ENCODE assay signal across 21 cellular contexts in genomic region chr10:80405035-80405434, GRCh38. TPM values are rescaled to one million over a fixed set of nuclear protein-coding genes. Genes with fewer than 3 reads are reported as not detected.
DNase-seq lines count a peak whose midpoint lies in the region; ATAC-seq and TF ChIP-seq lines count a peak whose summit lies in the region.
"Had no signal": no experiment of that assay in that cellular context is flagged by ENCODE, and none has a peak within 500 bp of the region (broad histone marks: within the 10 kb centered on the region; RNA-seq: fewer than 3 reads in every experiment).

No MANE protein-coding gene starts in this region.

- H3K36me3 ChIP-seq in MG63 = no peaks in the 10 kb centered on the region
- H3K36me3 ChIP-seq: BLaER1, SJCRH30 had no signal

- peak overlapping the region; percentile 64 for H3K27ac ChIP-seq in angular gyrus (ENCODE audit: low read depth, low read length)
- H3K27ac ChIP-seq: BLaER1, HL-60, SJCRH30 had no signal

- peaks cover 8% of the 10 kb centered on the region for H3K9me3 Mint-ChIP-seq in glutamatergic neuron (ENCODE audit: unreplicated experiment)
- no peaks in the 10 kb centered on the region for H3K9me3 Mint-ChIP-seq in progenitor cell of endocrine pancreas (ENCODE audit: low read depth)
- H3K9me3 Mint-ChIP-seq in HFFc6 = no peaks in the 10 kb centered on the region; the same call in 1 of the 2 replicates
- H3K9me3 Mint-ChIP-seq: CD4-positive, alpha-beta T cell; H9 had no signal

- peak; percentile 42 for DNase-seq in M059J (ENCODE audit: low read depth)
- no peak for DNase-seq in glutamatergic neuron
- DNase-seq in progenitor cell of endocrine pancreas (ENCODE audit: low spot score, unreplicated experiment) = no peak
- no peak for DNase-seq in HFFc6
- no peak for DNase-seq in MG63
- no peak for DNase-seq in activated gamma-delta T cell treated with Interleukin-2 at 50 U/mL for 16 hours
- DNase-seq: ACHN; CD4-positive, alpha-beta T cell; COR-L47; DMS79; H9; NCI-H1436; NCI-H187 treated with DMSO at 0.1 percent for 48 hours; NCI-H226 had no signal

- TF ChIP-seq CTCF in glutamatergic neuron (IDR thresholded peaks at IDR 0.05; ENCODE audit: partially characterized antibody, unreplicated experiment) = no peak
- no peak for TF ChIP-seq CTCF in progenitor cell of endocrine pancreas (IDR thresholded peaks at IDR 0.05; ENCODE audit: unreplicated experiment)
- TF ChIP-seq CTCF in HFFc6 (IDR thresholded peaks at IDR 0.05) = no peak

- H3K27me3 Mint-ChIP-seq in glutamatergic neuron (ENCODE audit: unreplicated experiment) = peaks cover 1% of the 10 kb centered on the region
- H3K27me3 Mint-ChIP-seq in progenitor cell of endocrine pancreas = no peaks in the 10 kb centered on the region
- peaks cover 28% of the 10 kb centered on the region for H3K27me3 Mint-ChIP-seq in HFFc6 (ENCODE audit: insufficient read depth)
- H3K27me3 Mint-ChIP-seq: CD4-positive, alpha-beta T cell had no signal

- no peak for ATAC-seq in GM18870 (IDR thresholded peaks at IDR 0.05; ENCODE audit: unreplicated experiment)
- ATAC-seq: Panc1 had no signal

- H3K9me3 ChIP-seq in MG63 = no peaks in the 10 kb centered on the region
- H3K9me3 ChIP-seq: BLaER1, SJCRH30 had no signal

- H3K4me1 Mint-ChIP-seq in glutamatergic neuron (ENCODE audit: low read depth, unreplicated experiment) (peaks cover 24% of the 10 kb centered on the region), progenitor cell of endocrine pancreas (ENCODE audit: low read depth) (peaks cover 11% of the 10 kb centered on the region), HFFc6 (ENCODE audit: low read depth) (peaks cover 7% of the 10 kb centered on the region; the same call in 1 of the 2 replicates)

- H3K4me3 Mint-ChIP-seq in glutamatergic neuron (ENCODE audit: unreplicated experiment) = no peak overlapping the region
- H3K4me3 Mint-ChIP-seq in progenitor cell of endocrine pancreas (ENCODE audit: low read depth) = no peak overlapping the region
- no peak overlapping the region for H3K4me3 Mint-ChIP-seq in HFFc6
- H3K4me3 Mint-ChIP-seq: CD4-positive, alpha-beta T cell; H9 had no signal

- H3K4me3 ChIP-seq in MG63 = no peak overlapping the region
- H3K4me3 ChIP-seq: BLaER1, SJCRH30 had no signal

- H3K36me3 Mint-ChIP-seq in glutamatergic neuron (ENCODE audit: unreplicated experiment) (no peaks in the 10 kb centered on the region), progenitor cell of endocrine pancreas (ENCODE audit: insufficient read depth) (no peaks in the 10 kb centered on the region), HFFc6 (ENCODE audit: low read depth) (peaks cover 5% of the 10 kb centered on the region; the same call in 1 of the 2 replicates)

- H3K27me3 ChIP-seq in MG63 = no peaks in the 10 kb centered on the region
- H3K27me3 ChIP-seq: BLaER1, SJCRH30 had no signal

- peak overlapping the region; percentile 65 for H3K27ac Mint-ChIP-seq in glutamatergic neuron (ENCODE audit: unreplicated experiment)
- peak overlapping the region; percentile 70 for H3K27ac Mint-ChIP-seq in progenitor cell of endocrine pancreas
- H3K27ac Mint-ChIP-seq in HFFc6 = no peak overlapping the region
- H3K27ac Mint-ChIP-seq: CD4-positive, alpha-beta T cell; H9 had no signal

RNA-seq across cellular contexts. Expression of gene PRXL2A, which starts 3.3 kb away (rescaled TPM):
- total RNA-seq in M059J (2014; rRNA removed; shearing (Covaris generic)) = 23.6 and 32.4 TPM in 2 replicates
- total RNA-seq in glutamatergic neuron (ENCODE audit: unreplicated experiment) (164 TPM), progenitor cell of endocrine pancreas (132 and 137 TPM in 2 replicates)
- total RNA-seq in HFFc6 (2021; fragmentation: NEBNext Ultra II Directional; extraction: Animal tissue kit (Norgen Biotek cat#: 25700)) = under 1 TPM in 3 of 6 experiments, not detected in 3; 0.15 to 0.52 (median 0.28) TPM
- 1.4 and 2.6 TPM in 2 replicates for total RNA-seq in MG63 (2014; rRNA removed; shearing (Covaris generic); ENCODE audit: low replicate concordance)

RNA-seq across cellular contexts. Expression of gene DYDC2, which starts 48.5 kb away (rescaled TPM):
- total RNA-seq in M059J (2014; rRNA removed; shearing (Covaris generic)) = not detected in 2 replicates
- total RNA-seq in glutamatergic neuron (ENCODE audit: unreplicated experiment) (not detected), progenitor cell of endocrine pancreas (1.4 and 1.8 TPM in 2 replicates)
- not detected for total RNA-seq in HFFc6 (2021; fragmentation: NEBNext Ultra II Directional; extraction: Animal tissue kit (Norgen Biotek cat#: 25700))
- total RNA-seq in MG63 (2014; rRNA removed; shearing (Covaris generic); ENCODE audit: low replicate concordance) = not detected in 2 replicates
- total RNA-seq: CD4-positive, alpha-beta T cell; HT-29; SJCRH30 had no signal

RNA-seq across cellular contexts. Expression of gene DYDC1, which starts 48.5 kb away (rescaled TPM):
- not detected in 2 replicates for total RNA-seq in M059J (2014; rRNA removed; shearing (Covaris generic))
- total RNA-seq in glutamatergic neuron (ENCODE audit: unreplicated experiment) (not detected), progenitor cell of endocrine pancreas (not detected in 2 replicates)
- total RNA-seq in HFFc6 (2021; fragmentation: NEBNext Ultra II Directional; extraction: Animal tissue kit (Norgen Biotek cat#: 25700)) = not detected
- total RNA-seq in MG63 (2014; rRNA removed; shearing (Covaris generic); ENCODE audit: low replicate concordance) = not detected in 2 replicates
- total RNA-seq: CD4-positive, alpha-beta T cell; H9; HT-29; SJCRH30 had no signal

RNA-seq across cellular contexts. Expression of gene TSPAN14, which starts 49.1 kb away (rescaled TPM):
- total RNA-seq in M059J (2014; rRNA removed; shearing (Covaris generic)) = 32.0 and 44.4 TPM in 2 replicates
- total RNA-seq in glutamatergic neuron (ENCODE audit: unreplicated experiment) (141 TPM), progenitor cell of endocrine pancreas (126 TPM in 2 replicates)
- 10 to 100 TPM; 72.9 to 96.2 (median 84.5) TPM for total RNA-seq in HFFc6 (2021; fragmentation: NEBNext Ultra II Directional; extraction: Animal tissue kit (Norgen Biotek cat#: 25700))
- 6.6 and 10.0 TPM in 2 replicates for total RNA-seq in MG63 (2014; rRNA removed; shearing (Covaris generic); ENCODE audit: low replicate concordance)
